2 cellular contexts compared by ENCODE assay signal in genomic region chr14:49044981-49045380, GRCh38.
TF ChIP-seq lines count a peak whose summit lies in the region.

No MANE protein-coding gene starts in this region.

TF ChIP-seq in HepG2, 621 proteins besides CTCF, POLR2A, EP300 and RAD21:
- TF ChIP-seq ZFAT (CRISPR knock-in tag; conservative IDR thresholded peaks at IDR 0.05) (no peak), ZNF761 (CRISPR knock-in tag; conservative IDR thresholded peaks at IDR 0.05) (no peak), LCORL (IDR thresholded peaks at IDR 0.05) (peak; percentile 69), LCORL (CRISPR knock-in tag; IDR thresholded peaks at IDR 0.05) (no peak), MYC (CRISPR knock-in tag; IDR thresholded peaks at IDR 0.05; ENCODE audit: borderline replicate concordance) (no peak), RARG (CRISPR knock-in tag; IDR thresholded peaks at IDR 0.05; ENCODE audit: low read depth) (no peak)
- TF ChIP-seq, protein P1, sequence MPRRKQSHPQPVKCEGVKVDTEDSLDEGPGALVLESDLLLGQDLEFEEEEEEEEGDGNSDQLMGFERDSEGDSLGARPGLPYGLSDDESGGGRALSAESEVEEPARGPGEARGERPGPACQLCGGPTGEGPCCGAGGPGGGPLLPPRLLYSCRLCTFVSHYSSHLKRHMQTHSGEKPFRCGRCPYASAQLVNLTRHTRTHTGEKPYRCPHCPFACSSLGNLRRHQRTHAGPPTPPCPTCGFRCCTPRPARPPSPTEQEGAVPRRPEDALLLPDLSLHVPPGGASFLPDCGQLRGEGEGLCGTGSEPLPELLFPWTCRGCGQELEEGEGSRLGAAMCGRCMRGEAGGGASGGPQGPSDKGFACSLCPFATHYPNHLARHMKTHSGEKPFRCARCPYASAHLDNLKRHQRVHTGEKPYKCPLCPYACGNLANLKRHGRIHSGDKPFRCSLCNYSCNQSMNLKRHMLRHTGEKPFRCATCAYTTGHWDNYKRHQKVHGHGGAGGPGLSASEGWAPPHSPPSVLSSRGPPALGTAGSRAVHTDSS (CRISPR knock-in tag; conservative IDR thresholded peaks at IDR 0.05), result no peak

TF ChIP-seq in K562, 482 proteins besides CTCF, POLR2A, EP300 and RAD21:
- TF ChIP-seq TOE1 (IDR thresholded peaks at IDR 0.05; ENCODE audit: borderline replicate concordance) (no peak), TOE1 (CRISPR knock-in tag; IDR thresholded peaks at IDR 0.05; ENCODE audit: borderline replicate concordance, low read depth) (no peak), NFIC (IDR thresholded peaks at IDR 0.05) (peak; percentile 86), PHB (CRISPR knock-in tag; IDR thresholded peaks at IDR 0.05) (no peak), DIDO1 (tag; IDR thresholded peaks at IDR 0.05; ENCODE audit: low read depth) (no peak), NRF1 (conservative IDR thresholded peaks at IDR 0.05 in 1 of 2, IDR thresholded peaks at IDR 0.05 in 1 of 2) (no peak), HDAC1 (IDR thresholded peaks at IDR 0.05) (no peak), DACH1 (IDR thresholded peaks at IDR 0.05; ENCODE audit: partially characterized antibody) (no peak), ZNF24 (IDR thresholded peaks at IDR 0.05) (no peak), NFIX (CRISPR knock-in tag; IDR thresholded peaks at IDR 0.05; ENCODE audit: low read depth) (peak; percentile 77; the same call in 1 of the 2 replicates)
